9 cellular contexts compared by ENCODE assay signal in the genomic region with DNA sequence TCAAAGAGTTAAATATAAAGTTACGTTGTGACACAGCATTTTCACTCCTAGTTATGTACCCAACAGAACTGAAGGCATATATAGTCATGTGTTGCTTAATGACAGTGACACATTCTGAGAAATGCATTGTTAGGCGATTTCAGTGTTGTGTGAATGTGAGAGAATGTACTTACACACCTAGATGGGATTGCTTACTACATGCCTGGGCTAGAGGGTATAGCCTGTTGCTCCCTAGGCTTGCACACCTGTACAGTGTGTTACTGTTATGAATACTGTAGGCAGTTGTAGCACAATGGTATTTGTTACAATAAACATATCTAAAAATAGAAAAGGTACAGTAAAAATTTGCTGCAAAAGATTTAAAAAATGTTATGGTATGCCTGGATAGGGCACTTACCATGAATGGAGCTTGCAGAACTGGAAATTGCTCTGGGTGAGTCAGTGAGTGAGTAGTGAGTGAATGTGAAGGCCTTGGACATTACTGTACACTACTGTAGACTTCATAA.
A peak's percentile ranks its signal among the peaks of the same experiment; 100 is the strongest.
DNase-seq lines count a peak whose midpoint lies in the region; ATAC-seq and TF ChIP-seq lines count a peak whose summit lies in the region.
"Had no signal": no experiment of that assay in that cellular context is flagged by ENCODE, and none has a peak within 500 bp of the region (broad histone marks: within the 10 kb centered on the region; RNA-seq: fewer than 3 reads in every experiment).

No MANE protein-coding gene starts in this region.

- H2AFZ ChIP-seq in HCT116 (ENCODE audit: low read depth, low read length, poor library complexity, severe bottlenecking): no peak overlapping the region

- H3K9me3 ChIP-seq in HCT116 (ENCODE audit: control insufficient read depth in 1 of 2, insufficient read depth in 1 of 2, low read depth in 1 of 2, low read length in 2 of 2): no peaks in the 10 kb centered on the region

- TF ChIP-seq CTCF in GM10266 (IDR thresholded peaks at IDR 0.05; ENCODE audit: control insufficient read depth, insufficient read depth, low read depth, missing control alignments) (no peak), HCT116 (IDR thresholded peaks at IDR 0.05 in 2 of 3, conservative IDR thresholded peaks at IDR 0.05 in 1 of 3; ENCODE audit: borderline replicate concordance in 1 of 3, insufficient read depth in 1 of 3, low read depth in 2 of 3, low read length in 2 of 3) (no peak)

- peak overlapping the region; percentile 28 for H3K4me2 ChIP-seq in HCT116 (ENCODE audit: low read length)

- no peak overlapping the region for H3K9ac ChIP-seq in HCT116 (ENCODE audit: low read length)

- no peaks in the 10 kb centered on the region for H3K36me3 ChIP-seq in HCT116 (ENCODE audit: control insufficient read depth in 1 of 2, insufficient read depth in 2 of 2, low read length in 2 of 2)

- intact Hi-C loops in HCT116 (cut with micrococcal nuclease): no loop called here

- DNase-seq in GM10266 (ENCODE audit: extremely low spot score): peak; percentile 23
- DNase-seq in HCT116 (ENCODE audit: low read depth, low spot score): no peak
- DNase-seq in NOMO-1 (lab: John Stamatoyannopoulos, UW; ENCODE audit: unreplicated experiment in 2 of 2): peak; percentile 71 to 93
- peak; percentile 64 for DNase-seq in fibroblast of peridontal ligament (ENCODE audit: extremely low read depth)
- no peak for DNase-seq in GM03348 (ENCODE audit: low spot score)
- no peak for DNase-seq in NCI-H2196 treated with DMSO at 0.1 percent for 48 hours (lab: John Stamatoyannopoulos, UW; ENCODE audit: unreplicated experiment)
- no peak for DNase-seq in DMS53 (lab: John Stamatoyannopoulos, UW)
- no peak for DNase-seq in HuH-7.5 (ENCODE audit: low spot score)
- DNase-seq: midbrain had no signal

- RAD21 ChIA-PET in HCT116 (lab: Charles Lee; ENCODE audit: low non-redundant PET in 1 of 2, low total read pairs in 2 of 2, uncharacterized antibody in 2 of 2, unreplicated experiment in 2 of 2): no interaction called here

- TF ChIP-seq POLR2A in HCT116 (IDR thresholded peaks at IDR 0.05; ENCODE audit: borderline replicate concordance, extremely low read depth, insufficient read depth, insufficient read length): no peak

- H4K20me1 ChIP-seq in HCT116 (ENCODE audit: insufficient read depth): no peaks in the 10 kb centered on the region

- no TSS peak for BruUV-seq in HCT116 (replicated peaks; lab: Mats Ljungman, UMichigan)

- H3K27me3 ChIP-seq in HCT116 (ENCODE audit: insufficient read depth, low read length): no peaks in the 10 kb centered on the region

- no peak for TF ChIP-seq RAD21 in HCT116 (IDR thresholded peaks at IDR 0.05; ENCODE audit: low read depth)

- CTCF ChIA-PET in HCT116 (lab: Charles Lee): no interaction called here

- no peak overlapping the region; the same call in 1 of the 2 replicates for H3K27ac ChIP-seq in HCT116 (ENCODE audit: low read depth, low read length)

- H3K4me3 ChIP-seq in HCT116 (replicated peaks in 1 of 2; ENCODE audit: low read depth in 1 of 2, low read length in 2 of 2): no peak overlapping the region

- POLR2A ChIA-PET in HCT116 (lab: Charles Lee): no interaction called here

- no peaks in the 10 kb centered on the region for H3K9me2 ChIP-seq in HCT116 (ENCODE audit: insufficient read depth)

- H3K4me1 ChIP-seq in HCT116 (ENCODE audit: control insufficient read depth in 1 of 2, insufficient read depth in 2 of 2, low read length in 2 of 2): peaks cover 3 to 16% of the 10 kb centered on the region in 2 experiments; a peak in 2 of 4 replicates

- H3K79me2 ChIP-seq in HCT116 (ENCODE audit: insufficient read depth, low read length): no peaks in the 10 kb centered on the region

- peak; percentile 70 for ATAC-seq in HCT116

TF ChIP-seq in HCT116, 20 proteins besides CTCF, POLR2A, EP300 and RAD21:
- peak; percentile 23; the same call in 1 of the 2 replicates for TF ChIP-seq SP1 (IDR thresholded peaks at IDR 0.05; ENCODE audit: low read depth)
- TF ChIP-seq, protein P1, sequence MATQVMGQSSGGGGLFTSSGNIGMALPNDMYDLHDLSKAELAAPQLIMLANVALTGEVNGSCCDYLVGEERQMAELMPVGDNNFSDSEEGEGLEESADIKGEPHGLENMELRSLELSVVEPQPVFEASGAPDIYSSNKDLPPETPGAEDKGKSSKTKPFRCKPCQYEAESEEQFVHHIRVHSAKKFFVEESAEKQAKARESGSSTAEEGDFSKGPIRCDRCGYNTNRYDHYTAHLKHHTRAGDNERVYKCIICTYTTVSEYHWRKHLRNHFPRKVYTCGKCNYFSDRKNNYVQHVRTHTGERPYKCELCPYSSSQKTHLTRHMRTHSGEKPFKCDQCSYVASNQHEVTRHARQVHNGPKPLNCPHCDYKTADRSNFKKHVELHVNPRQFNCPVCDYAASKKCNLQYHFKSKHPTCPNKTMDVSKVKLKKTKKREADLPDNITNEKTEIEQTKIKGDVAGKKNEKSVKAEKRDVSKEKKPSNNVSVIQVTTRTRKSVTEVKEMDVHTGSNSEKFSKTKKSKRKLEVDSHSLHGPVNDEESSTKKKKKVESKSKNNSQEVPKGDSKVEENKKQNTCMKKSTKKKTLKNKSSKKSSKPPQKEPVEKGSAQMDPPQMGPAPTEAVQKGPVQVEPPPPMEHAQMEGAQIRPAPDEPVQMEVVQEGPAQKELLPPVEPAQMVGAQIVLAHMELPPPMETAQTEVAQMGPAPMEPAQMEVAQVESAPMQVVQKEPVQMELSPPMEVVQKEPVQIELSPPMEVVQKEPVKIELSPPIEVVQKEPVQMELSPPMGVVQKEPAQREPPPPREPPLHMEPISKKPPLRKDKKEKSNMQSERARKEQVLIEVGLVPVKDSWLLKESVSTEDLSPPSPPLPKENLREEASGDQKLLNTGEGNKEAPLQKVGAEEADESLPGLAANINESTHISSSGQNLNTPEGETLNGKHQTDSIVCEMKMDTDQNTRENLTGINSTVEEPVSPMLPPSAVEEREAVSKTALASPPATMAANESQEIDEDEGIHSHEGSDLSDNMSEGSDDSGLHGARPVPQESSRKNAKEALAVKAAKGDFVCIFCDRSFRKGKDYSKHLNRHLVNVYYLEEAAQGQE (IDR thresholded peaks at IDR 0.05; ENCODE audit: low read depth): no peak
- peak; percentile 52 for TF ChIP-seq FOSL1 (IDR thresholded peaks at IDR 0.05; ENCODE audit: low read depth)

Comparison
In these comparisons a context has a peak if more than half of its experiments do, and no peak if none do; other contexts are left out.
1. DNase-seq: peak in GM10266 (single experiment), NOMO-1 (2 of 2) and fibroblast of peridontal ligament (single experiment); none in HCT116 (single experiment), GM03348 (single experiment), NCI-H2196 treated with DMSO at 0.1 percent for 48 hours (single experiment), DMS53 (single experiment) and HuH-7.5 (single experiment).